In the genomic region with DNA sequence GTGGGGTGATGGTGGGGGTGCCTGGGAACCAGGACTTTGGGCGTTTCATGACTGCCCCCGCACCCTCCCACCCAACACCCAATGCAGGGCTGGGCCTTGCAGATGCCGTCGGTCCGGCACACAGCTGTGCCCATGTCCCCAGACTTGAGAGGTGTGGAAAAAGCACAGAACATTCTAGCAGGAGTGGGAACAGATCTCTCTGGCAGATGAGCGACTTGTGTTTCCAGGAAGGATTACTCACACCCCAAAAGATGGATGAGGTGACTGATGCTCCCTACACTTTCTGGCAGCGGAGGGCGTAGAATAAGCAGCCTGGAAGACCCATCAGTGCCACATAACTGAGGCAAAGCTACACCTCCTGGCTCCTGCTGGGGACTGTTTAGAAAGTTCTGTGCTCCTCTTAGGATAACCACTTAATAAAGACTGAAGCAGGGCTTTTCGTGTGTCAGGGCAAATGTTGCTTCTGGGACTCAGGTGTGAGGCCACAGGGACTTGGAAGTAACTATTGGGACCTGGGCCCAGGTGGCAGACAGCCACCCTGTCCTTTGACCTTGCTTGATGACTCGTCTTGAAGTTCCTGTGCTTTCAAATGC, we compare ENCODE assay signal across 22 cellular contexts. TPM values are rescaled to one million over a fixed set of nuclear protein-coding genes. Genes with fewer than 3 reads are reported as not detected.
DNase-seq lines count a peak whose midpoint lies in the region; ATAC-seq and TF ChIP-seq lines count a peak whose summit lies in the region.
"Had no signal": no experiment of that assay in that cellular context is flagged by ENCODE, and none has a peak within 500 bp of the region (broad histone marks: within the 10 kb centered on the region; RNA-seq: fewer than 3 reads in every experiment).

No MANE protein-coding gene starts in this region.

- H3K4me2 ChIP-seq in H9 (ENCODE audit: insufficient read depth, insufficient read length, low read length) (no peak overlapping the region), neural progenitor cell (no peak overlapping the region)

- H3K9me3 Mint-ChIP-seq in H9, result no peaks in the 10 kb centered on the region
- H3K9me3 Mint-ChIP-seq in nephron, result no peaks in the 10 kb centered on the region
- H3K9me3 Mint-ChIP-seq in neural progenitor cell, result no peaks in the 10 kb centered on the region
- H3K9me3 Mint-ChIP-seq: activated T-cell treated with anti-CD3 and anti-CD28 coated beads, Interleukin-2, amount 50 U/mL, for 24 hours had no signal

- no peak for TF ChIP-seq POLR2A in transverse colon (IDR thresholded peaks at IDR 0.05)

- intact Hi-C loops in transverse colon (cut with DNase I; ENCODE audit: low total_unique reads), result no loop called here

- ATAC-seq in stimulated activated naive CD8-positive, alpha-beta T cell treated with anti-CD3 and anti-CD28 coated beads, Interleukin-15, Interleukin-2, amounts not matched to agents 100 U/mL and 50 U/mL, for 24 hours, result no peak
- ATAC-seq: HepG2 had no signal

- TF ChIP-seq EP300 in transverse colon (IDR thresholded peaks at IDR 0.05; ENCODE audit: low read depth), result no peak

- H3K9ac ChIP-seq in H9 (ENCODE audit: extremely low read depth, insufficient read length, low read length) (no peak overlapping the region), neural progenitor cell (no peak overlapping the region)

- no peaks in the 10 kb centered on the region for H3K79me2 ChIP-seq in H9 (ENCODE audit: insufficient read depth, low read length)
- H3K79me2 ChIP-seq in neural progenitor cell (ENCODE audit: low read depth), result no peaks in the 10 kb centered on the region

- no peaks in the 10 kb centered on the region for H3F3A ChIP-seq in neural progenitor cell (ENCODE audit: low read depth)

- no peak overlapping the region for H3K14ac ChIP-seq in H9 (ENCODE audit: insufficient read depth, low read length)

- H3K9me3 ChIP-seq in H9 (ENCODE audit: control insufficient read depth, low read depth, low read length) (no peaks in the 10 kb centered on the region), esophagus (ENCODE audit: control insufficient read depth in 2 of 2, insufficient read depth in 1 of 2, low read depth in 1 of 2, low read length in 1 of 2) (no peaks in the 10 kb centered on the region), transverse colon (no peaks in the 10 kb centered on the region), neural progenitor cell (ENCODE audit: low read depth) (no peaks in the 10 kb centered on the region)

- H2BK15ac ChIP-seq in H9 (ENCODE audit: low read depth, low read length), result no peak overlapping the region

- no peaks in the 10 kb centered on the region for H3K79me1 ChIP-seq in H9 (ENCODE audit: insufficient read depth, low read depth, low read length, poor library complexity, severe bottlenecking)

- no peak overlapping the region for H4K91ac ChIP-seq in H9 (ENCODE audit: insufficient read length, low read depth, low read length)

- H4K8ac ChIP-seq in H9 (replicated peaks; ENCODE audit: insufficient read length, low read depth, low read length), result no peak overlapping the region

- no peak overlapping the region for H3T11ph ChIP-seq in H9 (ENCODE audit: low read length)

- no peaks in the 10 kb centered on the region for H3K23me2 ChIP-seq in H9 (ENCODE audit: insufficient read length, low read depth, low read length, poor library complexity, severe bottlenecking)

- no peak overlapping the region for H2BK5ac ChIP-seq in H9 (ENCODE audit: insufficient read length, low read length)

- no peak for TF ChIP-seq CTCF in H9 (conservative IDR thresholded peaks at IDR 0.05)
- TF ChIP-seq CTCF in nephron (IDR thresholded peaks at IDR 0.05; ENCODE audit: unreplicated experiment in 3 of 3), result no peak
- no peak for TF ChIP-seq CTCF in transverse colon (IDR thresholded peaks at IDR 0.05)
- no peak for TF ChIP-seq CTCF in neural progenitor cell (IDR thresholded peaks at IDR 0.05)

- H3K27ac Mint-ChIP-seq in H9 (peak overlapping the region in 2 of 3 experiments; percentile 64 to 84; a peak in 2 of 7 replicates), nephron (peak overlapping the region in 2 of 3 experiments; percentile 46 to 81), neural progenitor cell (no peak overlapping the region)
- H3K27ac Mint-ChIP-seq: activated T-cell treated with anti-CD3 and anti-CD28 coated beads, Interleukin-2, amount 50 U/mL, for 24 hours had no signal

- H3K27me3 ChIP-seq in H9 (ENCODE audit: insufficient read depth, low read length) (no peaks in the 10 kb centered on the region), esophagus (ENCODE audit: control insufficient read depth in 1 of 2, insufficient read depth in 2 of 2, low read length in 2 of 2) (no peaks in the 10 kb centered on the region), transverse colon (no peaks in the 10 kb centered on the region), neural progenitor cell (no peaks in the 10 kb centered on the region)

- no peak overlapping the region for H2BK20ac ChIP-seq in H9 (ENCODE audit: low read depth, low read length, poor library complexity, severe bottlenecking)

- H3K36me3 ChIP-seq in esophagus (ENCODE audit: control insufficient read depth in 2 of 2, insufficient read depth in 2 of 2, low read length in 1 of 2) (peaks cover 0 to 2% of the 10 kb centered on the region in 2 donors), transverse colon (no peaks in the 10 kb centered on the region), neural progenitor cell (no peaks in the 10 kb centered on the region)

- no peak overlapping the region for H3K23ac ChIP-seq in H9 (ENCODE audit: insufficient read length, low read depth, low read length)

- H2BK120ac ChIP-seq in H9 (ENCODE audit: low read depth, low read length, poor library complexity, severe bottlenecking), result no peak overlapping the region

- no peak overlapping the region for H3K4ac ChIP-seq in H9 (ENCODE audit: low read depth, low read length)

- no peak overlapping the region for H3K18ac ChIP-seq in H9 (ENCODE audit: insufficient read length, low read depth, low read length)

- peaks cover 3 to 4% of the 10 kb centered on the region in 2 experiments for H3K4me1 Mint-ChIP-seq in H9
- peaks cover 42% of the 10 kb centered on the region for H3K4me1 Mint-ChIP-seq in nephron
- peaks cover 1% of the 10 kb centered on the region for H3K4me1 Mint-ChIP-seq in neural progenitor cell

- no CpG with 5 or more reads among the region's 10 CpGs for WGBS in H9 (ENCODE audit: extremely low coverage, insufficient read length, low lambda C conversion rate)
- WGBS in esophagus, 2 donors, result 34 to 57% methylated on average over 10 of the region's 10 CpGs
- 77% methylated on average over 8 of the region's 10 CpGs; no CpG with 5 or more reads in 1 of the 2 donors for WGBS in transverse colon (ENCODE audit: low coverage in 1 of 2), 2 donors

- H3K36me3 Mint-ChIP-seq in H9 (ENCODE audit: insufficient read depth in 1 of 3, low read depth in 3 of 3) (peaks cover 13 to 77% (median 62%) of the 10 kb centered on the region in 3 experiments; a peak in 6 of 7 replicates), nephron (ENCODE audit: low read depth) (peaks cover 40% of the 10 kb centered on the region), neural progenitor cell (peaks cover 8% of the 10 kb centered on the region)

- H4K20me1 ChIP-seq in H9 (ENCODE audit: control insufficient read depth, insufficient read depth, insufficient read length), result no peaks in the 10 kb centered on the region
- peaks cover 12% of the 10 kb centered on the region for H4K20me1 ChIP-seq in neural progenitor cell (ENCODE audit: low read depth)

- no peak overlapping the region for H2AK5ac ChIP-seq in H9 (ENCODE audit: insufficient read length, low read length)

- no peak overlapping the region for H2BK12ac ChIP-seq in H9 (ENCODE audit: insufficient read length, low read depth, low read length)

- H3K4me1 ChIP-seq in H9 (ENCODE audit: insufficient read depth, low read length) (no peaks in the 10 kb centered on the region; the same call in 1 of the 2 replicates), esophagus (ENCODE audit: control insufficient read depth in 2 of 2, insufficient read depth in 2 of 2, low read length in 1 of 2) (peaks cover 5 to 6% of the 10 kb centered on the region in 2 donors), transverse colon (peaks cover 0 to 4% (median 2%) of the 10 kb centered on the region in 4 donors), neural progenitor cell (no peaks in the 10 kb centered on the region)

- no peak overlapping the region for H4K5ac ChIP-seq in H9 (ENCODE audit: insufficient read length, low read depth, low read length)

- H3K4me3 ChIP-seq in esophagus (ENCODE audit: low read depth in 1 of 2, low read length in 2 of 2) (no peak overlapping the region), transverse colon (no peak overlapping the region), neural progenitor cell (no peak overlapping the region)

- no peaks in the 10 kb centered on the region for H3K27me3 Mint-ChIP-seq in H9 (ENCODE audit: low read depth)
- no peaks in the 10 kb centered on the region for H3K27me3 Mint-ChIP-seq in nephron (ENCODE audit: low read depth)
- peaks cover 8% of the 10 kb centered on the region for H3K27me3 Mint-ChIP-seq in neural progenitor cell (ENCODE audit: insufficient read depth, low read depth)
- H3K27me3 Mint-ChIP-seq: activated T-cell treated with anti-CD3 and anti-CD28 coated beads, Interleukin-2, amount 50 U/mL, for 24 hours had no signal

- no peak overlapping the region for H3K56ac ChIP-seq in H9 (ENCODE audit: insufficient read length, low read depth, low read length)

- H3K27ac ChIP-seq in H9 (ENCODE audit: insufficient read length, low read depth, low read length) (no peak overlapping the region), esophagus (ENCODE audit: low read depth in 2 of 2, low read length in 1 of 2) (peak overlapping the region; percentile 36 to 71), transverse colon (peak overlapping the region; percentile 44 to 67 (median 61)), neural progenitor cell (no peak overlapping the region), substantia nigra (ENCODE audit: low read depth, low read length, poor library complexity, severe bottlenecking) (no peak overlapping the region)
- H3K27ac ChIP-seq: HL-60 had no signal

- H2AFZ ChIP-seq in H9 (ENCODE audit: low read length), result no peak overlapping the region
- no peak overlapping the region for H2AFZ ChIP-seq in neural progenitor cell (replicated peaks)

- no peak for DNase-seq in H9
- no peak for DNase-seq in transverse colon
- DNase-seq in NCI-H1417 treated with DMSO at 0.1 percent for 48 hours (lab: John Stamatoyannopoulos, UW), result no peak
- no peak for DNase-seq in stimulated activated naive CD8-positive, alpha-beta T cell treated with anti-CD3 and anti-CD28 coated beads, Interleukin-15, Interleukin-2, amounts not matched to agents 100 U/mL and 50 U/mL, for 24 hours
- DNase-seq in neural progenitor cell (ENCODE audit: low spot score), result no peak
- DNase-seq in substantia nigra (lab: John Stamatoyannopoulos, UW), result no peak
- DNase-seq: activated CD4-positive, CD25-positive, alpha-beta regulatory T cell treated with anti-CD3 and anti-CD28 coated beads, Interleukin-2, amount 50 U/mL, for 72 hours; activated CD8-positive, alpha-beta memory T cell treated with anti-CD3 and anti-CD28 coated beads for 24 hours; activated naive CD4-positive, alpha-beta T cell treated with Interleukin-2 at 50 U/mL for 16 hours; activated T-cell treated with anti-CD3 and anti-CD28 coated beads, Interleukin-2, amount 50 U/mL, for 24 hours; amniotic stem cell; DMS79 treated with DMSO at 0.1 percent for 48 hours; NCI-H1092 treated with DMSO at 0.1 percent for 48 hours; NCI-H2029 treated with DMSO at 0.1 percent for 48 hours; NCI-H345; NCI-H82; Right ventricle myocardium superior had no signal

- no peak overlapping the region for H3K4me3 Mint-ChIP-seq in H9
- H3K4me3 Mint-ChIP-seq in nephron, result no peak overlapping the region
- H3K4me3 Mint-ChIP-seq in neural progenitor cell, result no peak overlapping the region
- H3K4me3 Mint-ChIP-seq: activated T-cell treated with anti-CD3 and anti-CD28 coated beads, Interleukin-2, amount 50 U/mL, for 24 hours had no signal

- in situ Hi-C loops in transverse colon (cut with MboI; ENCODE audit: low pct_ligation_motif_present in 1 of 4, low pct_unique_long_range_greater_than_20kb in 1 of 4, low sequenced_read_pairs in 3 of 4), result loop anchor here in 1 of 4 donors (25.0 kb wide), 1 partner anchor 265 kb away; no protein-coding TSS in a partner anchor

RNA-seq across cellular contexts. Expression of a gene that starts 24.2 kb away (rescaled TPM):
- total RNA-seq in H9 (2021), result 137 and 140 TPM in 2 replicates
- 10 to 100 TPM; 18.8 to 50.3 TPM for polyA plus RNA-seq in esophagus
- total RNA-seq in transverse colon, result 10 to 100 TPM; 48.6 to 92.1 (median 68.9) TPM
- total RNA-seq in neural progenitor cell (ENCODE audit: low replicate concordance), result 84.3 and 163 TPM in 2 replicates
- total RNA-seq: OCI-LY7 had no signal

Comparison
In these comparisons a context has a peak if more than half of its experiments do, and no peak if none do; other contexts are left out.
1. H3K27ac ChIP-seq: peak in esophagus (2 of 2) and transverse colon (4 of 4); none in H9 (single experiment), neural progenitor cell (single experiment) and substantia nigra (single experiment).